ENCODE assay signal across 1 cellular context in the genomic region with DNA sequence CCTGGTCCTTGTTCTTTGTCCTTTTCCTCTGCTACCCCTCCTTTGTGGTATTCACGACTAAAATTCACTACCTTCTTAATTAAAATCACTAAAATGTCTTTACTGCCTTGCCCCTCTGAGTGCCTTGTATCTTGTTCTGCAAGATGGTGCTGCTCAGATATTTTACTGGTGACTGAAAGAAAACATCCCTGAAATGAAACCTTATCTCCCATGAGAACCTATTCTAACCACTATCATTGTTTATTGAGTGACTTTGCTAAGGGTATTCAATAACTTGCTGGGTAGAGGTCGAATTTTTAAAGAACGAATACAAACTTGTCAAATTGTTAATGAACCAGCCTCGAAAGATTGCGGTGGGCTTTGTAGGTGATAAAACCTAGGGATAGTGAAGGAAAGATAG.
TF ChIP-seq lines count a peak whose summit lies in the region.

No MANE protein-coding gene starts in this region.

TF ChIP-seq in WTC11, 78 proteins besides CTCF, POLR2A, EP300 and RAD21 (continued from another document):
- TF ChIP-seq, protein P1, sequence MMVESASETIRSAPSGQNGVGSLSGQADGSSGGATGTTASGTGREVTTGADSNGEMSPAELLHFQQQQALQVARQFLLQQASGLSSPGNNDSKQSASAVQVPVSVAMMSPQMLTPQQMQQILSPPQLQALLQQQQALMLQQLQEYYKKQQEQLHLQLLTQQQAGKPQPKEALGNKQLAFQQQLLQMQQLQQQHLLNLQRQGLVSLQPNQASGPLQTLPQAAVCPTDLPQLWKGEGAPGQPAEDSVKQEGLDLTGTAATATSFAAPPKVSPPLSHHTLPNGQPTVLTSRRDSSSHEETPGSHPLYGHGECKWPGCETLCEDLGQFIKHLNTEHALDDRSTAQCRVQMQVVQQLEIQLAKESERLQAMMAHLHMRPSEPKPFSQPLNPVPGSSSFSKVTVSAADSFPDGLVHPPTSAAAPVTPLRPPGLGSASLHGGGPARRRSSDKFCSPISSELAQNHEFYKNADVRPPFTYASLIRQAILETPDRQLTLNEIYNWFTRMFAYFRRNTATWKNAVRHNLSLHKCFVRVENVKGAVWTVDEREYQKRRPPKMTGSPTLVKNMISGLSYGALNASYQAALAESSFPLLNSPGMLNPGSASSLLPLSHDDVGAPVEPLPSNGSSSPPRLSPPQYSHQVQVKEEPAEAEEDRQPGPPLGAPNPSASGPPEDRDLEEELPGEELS (CRISPR knock-in tag; IDR thresholded peaks at IDR 0.05): no peak
- no peak for TF ChIP-seq RELA (CRISPR knock-in tag; IDR thresholded peaks at IDR 0.05; ENCODE audit: borderline replicate concordance)
